In genomic region chr4:49514171-49514699, GRCh38 we compare ENCODE assay signal across 8 cellular contexts.
DNase-seq lines count a peak whose midpoint lies in the region; ATAC-seq and TF ChIP-seq lines count a peak whose summit lies in the region.
"Not testable (repeated sequence)": the region's sequence is repeated elsewhere in the genome, so short reads cannot be mapped to it uniquely, and the experiment has no call there.

No MANE protein-coding gene starts in this region.

- H3K4me1 ChIP-seq in IMR-90 (ENCODE audit: control insufficient read depth, insufficient read depth, low read length); psoas muscle; vagina: not testable (repeated sequence)

- DNase-seq in IMR-90 (peak; percentile 0), fibroblast of peridontal ligament (ENCODE audit: extremely low read depth) (peak; percentile 5), iris pigment epithelial cell (ENCODE audit: low read depth) (peak; percentile 4), mesothelial cell of epicardium (ENCODE audit: low spot score in 2 of 2, unreplicated experiment in 2 of 2) (peak; percentile 67 to 74), psoas muscle (peak; percentile 24 to 49), vagina (ENCODE audit: extremely low spot score in 2 of 2) (peak; percentile 88 to 97)
- DNase-seq in activated CD8-positive, alpha-beta memory T cell treated with anti-CD3 and anti-CD28 coated beads for 24 hours, result peak; percentile 71
- DNase-seq in activated naive CD4-positive, alpha-beta T cell treated with anti-CD3 and anti-CD28 coated beads, Interleukin-2, amount 10 ng/mL, durations not matched to agents 7 days and 5 days, result peak; percentile 26

- intact Hi-C loops in IMR-90 (cut with micrococcal nuclease); psoas muscle (cut with DNase I); vagina (cut with DNase I): not testable (repeated sequence)

- H2BK5ac ChIP-seq in IMR-90 (ENCODE audit: low read depth, low read length, poor library complexity, severe bottlenecking), result not testable (repeated sequence)

- not testable (repeated sequence) for H3K4me2 ChIP-seq in IMR-90 (ENCODE audit: low read depth, low read length)

- not testable (repeated sequence) for H3K23ac ChIP-seq in IMR-90 (ENCODE audit: low read depth, low read length)

- H2AFZ ChIP-seq in IMR-90 (replicated peaks; ENCODE audit: low read length, poor library complexity), result not testable (repeated sequence)

- not testable (repeated sequence) for TF ChIP-seq POLR2A in IMR-90 (IDR thresholded peaks at IDR 0.05; ENCODE audit: low read depth, low read length); vagina (IDR thresholded peaks at IDR 0.05)

- POLR2A ChIA-PET in IMR-90 (lab: Charles Lee; ENCODE audit: unreplicated experiment), result not testable (repeated sequence)

- not testable (repeated sequence) for H2AK9ac ChIP-seq in IMR-90 (replicated peaks; ENCODE audit: low read depth, low read length, poor library complexity)

- not testable (repeated sequence) for BruUV-seq in IMR-90 (replicated peaks; lab: Mats Ljungman, UMichigan)

- H3K27ac ChIP-seq in IMR-90 (ENCODE audit: insufficient read depth, low read length); psoas muscle; vagina: not testable (repeated sequence)

- not testable (repeated sequence) for H3K36me3 Mint-ChIP-seq in activated naive CD4-positive, alpha-beta T cell treated with anti-CD3 and anti-CD28 coated beads, Interleukin-2, amount 10 ng/mL, durations not matched to agents 7 days and 5 days
- peaks cover 17% of the 10 kb centered on the region for H3K36me3 Mint-ChIP-seq in mesothelial cell of epicardium

- H4K8ac ChIP-seq in IMR-90 (ENCODE audit: low read depth in 2 of 2, low read length in 2 of 2), result not testable (repeated sequence)

- dilution Hi-C loops in IMR-90 (cut with HindIII; ENCODE audit: low sequenced_read_pairs, unreplicated experiment), result not testable (repeated sequence)

- not testable (repeated sequence) for H3K18ac ChIP-seq in IMR-90 (ENCODE audit: low read depth, low read length)

- H4K91ac ChIP-seq in IMR-90 (ENCODE audit: insufficient read depth, low read depth, low read length), result not testable (repeated sequence)

- not testable (repeated sequence) for H3K27me3 Mint-ChIP-seq in activated naive CD4-positive, alpha-beta T cell treated with anti-CD3 and anti-CD28 coated beads, Interleukin-2, amount 10 ng/mL, durations not matched to agents 7 days and 5 days; mesothelial cell of epicardium (ENCODE audit: low read depth)

- not testable (repeated sequence) for H3K27ac Mint-ChIP-seq in activated naive CD4-positive, alpha-beta T cell treated with anti-CD3 and anti-CD28 coated beads, Interleukin-2, amount 10 ng/mL, durations not matched to agents 7 days and 5 days; mesothelial cell of epicardium

- H3K9me3 Mint-ChIP-seq in activated naive CD4-positive, alpha-beta T cell treated with anti-CD3 and anti-CD28 coated beads, Interleukin-2, amount 10 ng/mL, durations not matched to agents 7 days and 5 days, result peaks cover 61% of the 10 kb centered on the region
- H3K9me3 Mint-ChIP-seq in mesothelial cell of epicardium, result peaks cover 65% of the 10 kb centered on the region

- CTCF ChIA-PET in IMR-90 (lab: Yijun Ruan, JAX); activated naive CD4-positive, alpha-beta T cell treated with anti-CD3 and anti-CD28 coated beads, Interleukin-2, amount 10 ng/mL, durations not matched to agents 7 days and 5 days (lab: Charles Lee): not testable (repeated sequence)

- not testable (repeated sequence) for H3K14ac ChIP-seq in IMR-90 (replicated peaks; ENCODE audit: low read depth, low read length)

- H3K4me1 Mint-ChIP-seq in activated naive CD4-positive, alpha-beta T cell treated with anti-CD3 and anti-CD28 coated beads, Interleukin-2, amount 10 ng/mL, durations not matched to agents 7 days and 5 days; mesothelial cell of epicardium: not testable (repeated sequence)

- not testable (repeated sequence) for H3K4ac ChIP-seq in IMR-90 (ENCODE audit: low read depth, low read length)

- not testable (repeated sequence) for H3K4me3 ChIP-seq in IMR-90 (ENCODE audit: insufficient read depth, low read depth, low read length); psoas muscle; vagina

- TF ChIP-seq CTCF in IMR-90 (conservative IDR thresholded peaks at IDR 0.05; ENCODE audit: low read depth, low read length); mesothelial cell of epicardium (IDR thresholded peaks at IDR 0.05; ENCODE audit: unreplicated experiment); psoas muscle (IDR thresholded peaks at IDR 0.05); vagina (IDR thresholded peaks at IDR 0.05): not testable (repeated sequence)

- not testable (repeated sequence) for ATAC-seq in IMR-90 (ENCODE audit: low read depth); psoas muscle

- TF ChIP-seq RAD21 in IMR-90 (IDR thresholded peaks at IDR 0.05; ENCODE audit: low read length), result not testable (repeated sequence)

- H3K36me3 ChIP-seq in IMR-90 (ENCODE audit: control insufficient read depth, insufficient read depth, low read length); psoas muscle (ENCODE audit: insufficient read depth in 1 of 2, low read depth in 1 of 2); vagina: not testable (repeated sequence)

- H2BK120ac ChIP-seq in IMR-90 (ENCODE audit: low read depth, low read length), result not testable (repeated sequence)

- peaks cover 28% of the 10 kb centered on the region for H3K9me3 ChIP-seq in IMR-90 (ENCODE audit: control insufficient read depth, insufficient read depth, low read length)
- H3K9me3 ChIP-seq in psoas muscle, vagina: not testable (repeated sequence)

- WGBS in IMR-90 (ENCODE audit: extremely low coverage in 2 of 2, insufficient read length in 1 of 2), 2 experiments, result 71% methylated on average over 3 of the region's 18 CpGs; no CpG with 5 or more reads in 1 of the 2 experiments
- 64 to 69% (median 66%) methylated on average over 14 to 16 of the region's 18 CpGs for WGBS in psoas muscle, 3 donors

- H4K5ac ChIP-seq in IMR-90 (ENCODE audit: low read depth, low read length), result not testable (repeated sequence)

- not testable (repeated sequence) for H2BK15ac ChIP-seq in IMR-90 (ENCODE audit: low read depth, low read length)

- in situ Hi-C loops in IMR-90 (cut with MboI; ENCODE audit: low sequenced_read_pairs), result not testable (repeated sequence)

- not testable (repeated sequence) for H4K20me1 ChIP-seq in IMR-90 (ENCODE audit: insufficient read depth, low read length)

- not testable (repeated sequence) for H2BK20ac ChIP-seq in IMR-90 (ENCODE audit: low read depth, low read length)

- H3K79me1 ChIP-seq in IMR-90 (ENCODE audit: low read depth in 1 of 2, low read length in 2 of 2), result not testable (repeated sequence)

- H3K56ac ChIP-seq in IMR-90 (ENCODE audit: extremely low read depth, insufficient read depth, low read length), result not testable (repeated sequence)

- H3K27me3 ChIP-seq in IMR-90 (ENCODE audit: control insufficient read depth, insufficient read depth, low read length); psoas muscle (ENCODE audit: insufficient read depth in 3 of 3, low read length in 2 of 3); vagina: not testable (repeated sequence)

- H3K9ac ChIP-seq in IMR-90 (ENCODE audit: low read depth, low read length), result not testable (repeated sequence)

- H3K9me1 ChIP-seq in IMR-90 (ENCODE audit: insufficient read depth, low read length), result not testable (repeated sequence)

- H2AK5ac ChIP-seq in IMR-90 (ENCODE audit: low read depth, low read length), result not testable (repeated sequence)

- not testable (repeated sequence) for H3K4me3 Mint-ChIP-seq in activated naive CD4-positive, alpha-beta T cell treated with anti-CD3 and anti-CD28 coated beads, Interleukin-2, amount 10 ng/mL, durations not matched to agents 7 days and 5 days; mesothelial cell of epicardium

Comparison
In these comparisons a context has a peak if more than half of its experiments do, and no peak if none do; other contexts are left out.
1. DNase-seq: peak in every context shown above with its lines; median percentile 92 in vagina; 71 in activated CD8-positive, alpha-beta memory T cell treated with anti-CD3 and anti-CD28 coated beads for 24 hours; 70 in mesothelial cell of epicardium; 36 in psoas muscle; 26 in activated naive CD4-positive, alpha-beta T cell treated with anti-CD3 and anti-CD28 coated beads, Interleukin-2, amount 10 ng/mL, durations not matched to agents 7 days and 5 days; 5 in fibroblast of peridontal ligament; 4 in iris pigment epithelial cell; 0 in IMR-90.